In the genomic region with DNA sequence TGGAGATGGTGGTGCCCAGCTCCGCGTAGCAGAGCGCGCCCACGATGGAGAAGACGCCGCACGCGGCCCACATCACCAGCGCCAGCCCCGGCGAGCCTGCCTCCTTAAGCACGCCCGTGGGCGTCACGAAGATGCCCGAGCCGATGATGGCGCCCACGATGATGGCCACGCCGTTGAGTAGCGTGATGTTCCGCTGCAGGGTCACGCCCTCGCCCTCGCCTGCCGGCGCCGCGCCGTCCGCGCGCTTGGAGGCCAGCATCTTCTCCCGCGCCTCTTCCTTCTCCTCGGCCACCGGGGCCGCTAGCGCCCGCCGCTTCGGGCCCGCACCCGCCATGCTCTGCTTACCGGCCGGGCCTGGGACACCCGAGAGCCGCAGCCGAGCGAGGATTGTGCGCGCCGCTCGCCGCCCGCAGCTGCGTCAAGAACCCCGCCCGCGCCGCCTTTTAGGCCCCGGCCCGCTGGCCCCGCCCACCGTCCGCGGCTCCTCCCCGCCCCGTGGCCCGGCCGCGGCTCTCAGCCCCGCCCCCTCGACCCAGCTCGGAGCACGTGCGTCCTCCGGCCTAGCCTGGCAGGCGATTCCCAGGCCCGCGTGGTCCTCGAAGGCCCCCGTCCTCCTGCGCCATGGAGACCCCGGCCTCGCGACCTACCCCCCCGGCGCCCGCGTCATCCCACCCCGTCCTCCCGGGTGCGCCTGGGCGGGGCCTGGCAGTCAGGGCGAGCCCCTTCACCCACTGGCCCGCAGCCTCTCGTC, we compare ENCODE assay signal across 1 cellular context.
A peak's percentile ranks its signal among the peaks of the same experiment; 100 is the strongest.
TF ChIP-seq lines count a peak whose summit lies in the region.

No MANE protein-coding gene starts in this region.

TF ChIP-seq in GM12878, 131 proteins besides CTCF, POLR2A, EP300 and RAD21 (continued from another document):
- TF ChIP-seq BHLHE40 (IDR thresholded peaks at IDR 0.05; ENCODE audit: borderline replicate concordance in 1 of 2, low read depth in 2 of 2, low read length in 1 of 2) (peak; percentile 76 to 96), YY1 (IDR thresholded peaks at IDR 0.05; ENCODE audit: low read depth, low read length) (peak; percentile 79), HDAC6 (IDR thresholded peaks at IDR 0.05; ENCODE audit: unreplicated experiment) (peak; percentile 75), IKZF1 (conservative IDR thresholded peaks at IDR 0.05) (peak; percentile 48), PML (IDR thresholded peaks at IDR 0.05; ENCODE audit: low read length) (peak; percentile 28; the same call in 1 of the 2 replicates), POLR2AphosphoS5 (IDR thresholded peaks at IDR 0.05; ENCODE audit: low read length) (peak; percentile 88), TCF12 (IDR thresholded peaks at IDR 0.05; ENCODE audit: low read depth, low read length) (0 out of 2 replicates have a peak, but pooled peaks have one; percentile 13), BACH1 (IDR thresholded peaks at IDR 0.05; ENCODE audit: borderline replicate concordance) (peak; percentile 85), TCF3 (IDR thresholded peaks at IDR 0.05; ENCODE audit: borderline replicate concordance, insufficient read depth, low read depth, low read length) (peak; percentile 82; the same call in 1 of the 2 replicates), NR2C1 (IDR thresholded peaks at IDR 0.05) (0 out of 2 replicates have a peak, but pooled peaks have one; percentile 30), SMAD5 (IDR thresholded peaks at IDR 0.05; ENCODE audit: low read depth) (peak; percentile 56; the same call in 1 of the 2 replicates), MXI1 (IDR thresholded peaks at IDR 0.05; ENCODE audit: low read depth, low read length) (0 out of 2 replicates have a peak, but pooled peaks have one; percentile 46), DPF2 (IDR thresholded peaks at IDR 0.05) (peak; percentile 52; the same call in 1 of the 2 replicates), NR2F1 (conservative IDR thresholded peaks at IDR 0.05) (peak; percentile 79), PAX5 (IDR thresholded peaks at IDR 0.05; ENCODE audit: borderline replicate concordance, low read depth, low read length) (0 out of 2 replicates have a peak, but pooled peaks have one; percentile 37)
- TF ChIP-seq, protein P1, sequence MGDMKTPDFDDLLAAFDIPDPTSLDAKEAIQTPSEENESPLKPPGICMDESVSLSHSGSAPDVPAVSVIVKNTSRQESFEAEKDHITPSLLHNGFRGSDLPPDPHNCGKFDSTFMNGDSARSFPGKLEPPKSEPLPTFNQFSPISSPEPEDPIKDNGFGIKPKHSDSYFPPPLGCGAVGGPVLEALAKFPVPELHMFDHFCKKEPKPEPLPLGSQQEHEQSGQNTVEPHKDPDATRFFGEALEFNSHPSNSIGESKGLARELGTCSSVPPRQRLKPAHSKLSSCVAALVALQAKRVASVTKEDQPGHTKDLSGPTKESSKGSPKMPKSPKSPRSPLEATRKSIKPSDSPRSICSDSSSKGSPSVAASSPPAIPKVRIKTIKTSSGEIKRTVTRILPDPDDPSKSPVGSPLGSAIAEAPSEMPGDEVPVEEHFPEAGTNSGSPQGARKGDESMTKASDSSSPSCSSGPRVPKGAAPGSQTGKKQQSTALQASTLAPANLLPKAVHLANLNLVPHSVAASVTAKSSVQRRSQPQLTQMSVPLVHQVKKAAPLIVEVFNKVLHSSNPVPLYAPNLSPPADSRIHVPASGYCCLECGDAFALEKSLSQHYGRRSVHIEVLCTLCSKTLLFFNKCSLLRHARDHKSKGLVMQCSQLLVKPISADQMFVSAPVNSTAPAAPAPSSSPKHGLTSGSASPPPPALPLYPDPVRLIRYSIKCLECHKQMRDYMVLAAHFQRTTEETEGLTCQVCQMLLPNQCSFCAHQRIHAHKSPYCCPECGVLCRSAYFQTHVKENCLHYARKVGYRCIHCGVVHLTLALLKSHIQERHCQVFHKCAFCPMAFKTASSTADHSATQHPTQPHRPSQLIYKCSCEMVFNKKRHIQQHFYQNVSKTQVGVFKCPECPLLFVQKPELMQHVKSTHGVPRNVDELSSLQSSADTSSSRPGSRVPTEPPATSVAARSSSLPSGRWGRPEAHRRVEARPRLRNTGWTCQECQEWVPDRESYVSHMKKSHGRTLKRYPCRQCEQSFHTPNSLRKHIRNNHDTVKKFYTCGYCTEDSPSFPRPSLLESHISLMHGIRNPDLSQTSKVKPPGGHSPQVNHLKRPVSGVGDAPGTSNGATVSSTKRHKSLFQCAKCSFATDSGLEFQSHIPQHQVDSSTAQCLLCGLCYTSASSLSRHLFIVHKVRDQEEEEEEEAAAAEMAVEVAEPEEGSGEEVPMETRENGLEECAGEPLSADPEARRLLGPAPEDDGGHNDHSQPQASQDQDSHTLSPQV (IDR thresholded peaks at IDR 0.05): 0 out of 2 replicates have a peak, but pooled peaks have one; percentile 6
- TF ChIP-seq, protein P2, sequence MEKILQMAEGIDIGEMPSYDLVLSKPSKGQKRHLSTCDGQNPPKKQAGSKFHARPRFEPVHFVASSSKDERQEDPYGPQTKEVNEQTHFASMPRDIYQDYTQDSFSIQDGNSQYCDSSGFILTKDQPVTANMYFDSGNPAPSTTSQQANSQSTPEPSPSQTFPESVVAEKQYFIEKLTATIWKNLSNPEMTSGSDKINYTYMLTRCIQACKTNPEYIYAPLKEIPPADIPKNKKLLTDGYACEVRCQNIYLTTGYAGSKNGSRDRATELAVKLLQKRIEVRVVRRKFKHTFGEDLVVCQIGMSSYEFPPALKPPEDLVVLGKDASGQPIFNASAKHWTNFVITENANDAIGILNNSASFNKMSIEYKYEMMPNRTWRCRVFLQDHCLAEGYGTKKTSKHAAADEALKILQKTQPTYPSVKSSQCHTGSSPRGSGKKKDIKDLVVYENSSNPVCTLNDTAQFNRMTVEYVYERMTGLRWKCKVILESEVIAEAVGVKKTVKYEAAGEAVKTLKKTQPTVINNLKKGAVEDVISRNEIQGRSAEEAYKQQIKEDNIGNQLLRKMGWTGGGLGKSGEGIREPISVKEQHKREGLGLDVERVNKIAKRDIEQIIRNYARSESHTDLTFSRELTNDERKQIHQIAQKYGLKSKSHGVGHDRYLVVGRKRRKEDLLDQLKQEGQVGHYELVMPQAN (conservative IDR thresholded peaks at IDR 0.05): peak; percentile 84
- TF ChIP-seq, protein P3, sequence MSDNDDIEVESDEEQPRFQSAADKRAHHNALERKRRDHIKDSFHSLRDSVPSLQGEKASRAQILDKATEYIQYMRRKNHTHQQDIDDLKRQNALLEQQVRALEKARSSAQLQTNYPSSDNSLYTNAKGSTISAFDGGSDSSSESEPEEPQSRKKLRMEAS (IDR thresholded peaks at IDR 0.05; ENCODE audit: low read depth, low read length): peak; percentile 68; the same call in 1 of the 2 replicates
- TF ChIP-seq, protein P4, sequence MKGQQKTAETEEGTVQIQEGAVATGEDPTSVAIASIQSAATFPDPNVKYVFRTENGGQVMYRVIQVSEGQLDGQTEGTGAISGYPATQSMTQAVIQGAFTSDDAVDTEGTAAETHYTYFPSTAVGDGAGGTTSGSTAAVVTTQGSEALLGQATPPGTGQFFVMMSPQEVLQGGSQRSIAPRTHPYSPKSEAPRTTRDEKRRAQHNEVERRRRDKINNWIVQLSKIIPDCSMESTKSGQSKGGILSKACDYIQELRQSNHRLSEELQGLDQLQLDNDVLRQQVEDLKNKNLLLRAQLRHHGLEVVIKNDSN (IDR thresholded peaks at IDR 0.05; ENCODE audit: borderline replicate concordance, extremely low read length, insufficient read depth, low read depth, low read length): peak; percentile 13
